Comparison of ENCODE assay signal across 8 cellular contexts in the genomic region with DNA sequence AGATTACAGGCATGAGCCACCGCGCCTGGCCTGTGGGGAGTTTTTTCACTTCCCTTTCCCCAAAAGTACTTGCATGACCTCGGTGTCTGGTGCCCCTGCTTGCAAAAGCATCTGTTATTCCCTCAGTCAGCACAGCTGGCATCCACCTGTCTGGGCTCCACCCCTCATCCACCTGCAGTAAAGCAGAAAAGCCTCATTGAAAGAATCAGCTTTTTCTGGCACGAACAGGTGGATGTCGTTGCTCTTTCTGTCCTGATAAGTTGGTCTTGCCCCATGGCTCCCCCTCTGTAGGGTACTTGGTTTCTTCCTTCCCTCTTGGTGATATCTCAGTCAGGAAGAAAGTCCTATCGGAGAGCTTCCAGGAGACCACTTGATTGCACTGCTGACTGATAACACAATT. TPM values are rescaled to one million over a fixed set of nuclear protein-coding genes. Genes with fewer than 3 reads are reported as not detected.
DNase-seq lines count a peak whose midpoint lies in the region; ATAC-seq and TF ChIP-seq lines count a peak whose summit lies in the region.

No MANE protein-coding gene starts in this region.

- H3K4me1 ChIP-seq in mucosa of descending colon (ENCODE audit: low read depth) = peaks cover 23% of the 10 kb centered on the region

- peak; percentile 87 for ATAC-seq in GM18907 (IDR thresholded peaks at IDR 0.05; ENCODE audit: unreplicated experiment)
- ATAC-seq in HG03280 (IDR thresholded peaks at IDR 0.05; ENCODE audit: unreplicated experiment) = peak; percentile 60
- ATAC-seq in mucosa of descending colon = peak; percentile 84
- ATAC-seq in left ventricle myocardium superior = no peak
- ATAC-seq in Right ventricle myocardium inferior = no peak

- no peaks in the 10 kb centered on the region for H3K9me3 Mint-ChIP-seq in activated CD4-positive, alpha-beta memory T cell treated with anti-CD3 and anti-CD28 coated beads, Interleukin-2, amount 10 ng/mL, durations not matched to agents 7 days and 5 days

- no peaks in the 10 kb centered on the region for H3K36me3 Mint-ChIP-seq in activated CD4-positive, alpha-beta memory T cell treated with anti-CD3 and anti-CD28 coated beads, Interleukin-2, amount 10 ng/mL, durations not matched to agents 7 days and 5 days (ENCODE audit: low read depth)

- no peaks in the 10 kb centered on the region for H3K36me3 ChIP-seq in mucosa of descending colon (ENCODE audit: low read depth)

- peaks cover 10% of the 10 kb centered on the region for H3K27me3 Mint-ChIP-seq in activated CD4-positive, alpha-beta memory T cell treated with anti-CD3 and anti-CD28 coated beads, Interleukin-2, amount 10 ng/mL, durations not matched to agents 7 days and 5 days

- no peak overlapping the region for H3K4me3 Mint-ChIP-seq in activated CD4-positive, alpha-beta memory T cell treated with anti-CD3 and anti-CD28 coated beads, Interleukin-2, amount 10 ng/mL, durations not matched to agents 7 days and 5 days

- H3K27ac Mint-ChIP-seq in activated CD4-positive, alpha-beta memory T cell treated with anti-CD3 and anti-CD28 coated beads, Interleukin-2, amount 10 ng/mL, durations not matched to agents 7 days and 5 days = no peak overlapping the region

- TF ChIP-seq CTCF in mucosa of descending colon (IDR thresholded peaks at IDR 0.05) = no peak

- no peaks in the 10 kb centered on the region for H3K9me3 ChIP-seq in mucosa of descending colon

- DNase-seq in OCI-M1 (lab: John Stamatoyannopoulos, UW) (peak; percentile 84), mucosa of descending colon (peak; percentile 74 to 84 (median 78)), left ventricle myocardium superior (no peak), NK-92 (lab: John Stamatoyannopoulos, UW; ENCODE audit: unreplicated experiment) (no peak), Right ventricle myocardium inferior (ENCODE audit: missing footprints) (no peak)
- DNase-seq in activated CD4-positive, alpha-beta memory T cell treated with anti-CD3 and anti-CD28 coated beads, Interleukin-2, amount 10 ng/mL, durations not matched to agents 7 days and 5 days = no peak

- POLR2A ChIA-PET in activated CD4-positive, alpha-beta memory T cell treated with anti-CD3 and anti-CD28 coated beads, Interleukin-2, amount 10 ng/mL, durations not matched to agents 7 days and 5 days (lab: Charles Lee) = no interaction called here

- H3K4me3 ChIP-seq in mucosa of descending colon = no peak overlapping the region

- H3K4me1 Mint-ChIP-seq in activated CD4-positive, alpha-beta memory T cell treated with anti-CD3 and anti-CD28 coated beads, Interleukin-2, amount 10 ng/mL, durations not matched to agents 7 days and 5 days = no peaks in the 10 kb centered on the region

- intact Hi-C loops in mucosa of descending colon (cut with DNase I, micrococcal nuclease) (no loop called here), left ventricle myocardium superior (cut with micrococcal nuclease) (no loop called here), Right ventricle myocardium inferior (cut with DNase I) (no loop called here)

- CTCF ChIA-PET in activated CD4-positive, alpha-beta memory T cell treated with anti-CD3 and anti-CD28 coated beads, Interleukin-2, amount 10 ng/mL, durations not matched to agents 7 days and 5 days (lab: Charles Lee) = interaction anchor here (1.3 kb wide), 1 partner anchor 9 kb away, joined by 3 read pairs; no protein-coding TSS in a partner anchor

RNA-seq across cellular contexts. Expression of gene WWC1, which starts 37.4 kb away (rescaled TPM):
- 10 to 100 TPM; 14.7 to 37.0 (median 17.2) TPM for total RNA-seq in mucosa of descending colon
- 4.3 TPM for total RNA-seq in left ventricle myocardium superior
- total RNA-seq in Right ventricle myocardium inferior = 1.9 TPM
- total RNA-seq in activated CD4-positive, alpha-beta memory T cell treated with anti-CD3 and anti-CD28 coated beads, Interleukin-2, amount 10 ng/mL, durations not matched to agents 7 days and 5 days = not detected

Comparison
In these comparisons a context has a peak if more than half of its experiments do, and no peak if none do; other contexts are left out.
1. ATAC-seq: peak in GM18907 (single experiment), HG03280 (single experiment) and mucosa of descending colon (single experiment); none in left ventricle myocardium superior (single experiment) and Right ventricle myocardium inferior (single experiment).
2. DNase-seq: peak in OCI-M1 (single experiment) and mucosa of descending colon (3 of 3); none in left ventricle myocardium superior (single experiment), NK-92 (single experiment), Right ventricle myocardium inferior (single experiment) and activated CD4-positive, alpha-beta memory T cell treated with anti-CD3 and anti-CD28 coated beads, Interleukin-2, amount 10 ng/mL, durations not matched to agents 7 days and 5 days (single experiment).